ENCODE assay signal across 8 cellular contexts in the genomic region with DNA sequence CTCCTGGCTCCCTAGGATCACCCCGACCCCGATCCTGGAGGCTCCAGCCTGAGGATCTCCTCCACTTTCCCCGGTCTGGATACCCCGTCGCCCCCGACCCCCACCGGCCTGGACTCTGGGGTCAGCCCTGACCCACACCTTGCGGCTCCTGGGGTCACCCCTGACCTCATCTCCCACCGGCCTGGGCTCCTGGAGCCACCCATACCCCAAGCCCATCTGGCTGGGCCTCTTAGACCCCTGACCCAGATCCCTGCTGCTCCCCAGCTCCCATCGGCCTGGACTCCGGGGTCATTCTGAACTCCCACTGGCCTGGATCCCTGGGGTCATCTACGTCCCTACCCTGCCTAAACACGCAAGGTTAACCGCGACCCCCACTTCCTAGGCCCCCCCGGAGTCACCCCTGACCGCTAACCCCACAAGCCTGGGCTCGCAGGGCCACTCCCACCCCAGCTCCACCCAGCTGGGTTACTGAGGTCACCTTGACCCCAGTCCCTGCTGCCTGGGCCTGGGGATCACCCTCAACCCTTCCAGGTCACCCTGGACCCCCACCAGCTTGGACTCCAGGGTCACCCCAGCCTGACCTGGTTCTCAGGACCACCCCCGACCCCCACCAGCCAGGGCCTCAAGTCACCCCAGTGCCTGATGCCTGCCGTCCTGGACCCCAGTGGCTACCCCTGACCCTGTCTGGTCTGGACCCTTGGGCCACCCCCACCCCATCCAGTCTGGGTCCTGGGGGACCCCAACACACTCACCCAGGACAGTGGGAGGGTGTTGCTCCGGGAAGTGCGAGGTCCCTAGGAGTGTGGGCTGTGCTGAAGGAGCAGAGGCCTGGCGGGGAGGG. TPM values are rescaled to one million over a fixed set of nuclear protein-coding genes. Genes with fewer than 3 reads are reported as not detected.
DNase-seq lines count a peak whose midpoint lies in the region; ATAC-seq and TF ChIP-seq lines count a peak whose summit lies in the region.

No MANE protein-coding gene starts in this region.

- no peak for TF ChIP-seq CTCF in Loucy (conservative IDR thresholded peaks at IDR 0.05; ENCODE audit: low read length)

- peak overlapping the region; percentile 91 to 99 (median 98) for H3K4me3 ChIP-seq in BLaER1 treated with 17β-estradiol and CSF1 and Interleukin-3, amounts not matched to agents 10 nM and 100 nM
- H3K4me3 ChIP-seq in Loucy (ENCODE audit: low read length, poor library complexity, severe bottlenecking) (peak overlapping the region; percentile 97), skin epidermis (peak overlapping the region; percentile 70 to 95 (median 77))

- peaks cover 43 to 57% (median 53%) of the 10 kb centered on the region in 11 experiments; a peak in 21 of 22 replicates for H4K20me1 ChIP-seq in BLaER1 treated with 17β-estradiol and CSF1 and Interleukin-3, amounts not matched to agents 10 nM and 100 nM
- peaks cover 44% of the 10 kb centered on the region for H4K20me1 ChIP-seq in Loucy (ENCODE audit: insufficient read depth, low read length, poor library complexity, severe bottlenecking)

- peaks cover 59% of the 10 kb centered on the region for H3K79me2 ChIP-seq in Loucy (ENCODE audit: insufficient read depth, low read length)

- H3K27me3 ChIP-seq in BLaER1 treated with 17β-estradiol and CSF1 and Interleukin-3, amounts not matched to agents 10 nM and 100 nM: no peaks in the 10 kb centered on the region
- H3K27me3 ChIP-seq in Loucy (ENCODE audit: insufficient read depth, low read length, poor library complexity, severe bottlenecking): no peaks in the 10 kb centered on the region

- H3K4me1 ChIP-seq in BLaER1 treated with 17β-estradiol and CSF1 and Interleukin-3, amounts not matched to agents 10 nM and 100 nM: peaks cover 27 to 54% (median 49%) of the 10 kb centered on the region in 10 experiments
- peaks cover 26% of the 10 kb centered on the region for H3K4me1 ChIP-seq in Loucy (ENCODE audit: insufficient read depth, low read length, poor library complexity, severe bottlenecking)

- no peaks in the 10 kb centered on the region for H3K9me3 Mint-ChIP-seq in activated naive CD4-positive, alpha-beta T cell treated with anti-CD3 and anti-CD28 coated beads, Interleukin-2, amount 50 U/mL, for 24 hours

- H3K36me3 Mint-ChIP-seq in activated naive CD4-positive, alpha-beta T cell treated with anti-CD3 and anti-CD28 coated beads, Interleukin-2, amount 50 U/mL, for 24 hours: peaks cover 5% of the 10 kb centered on the region

- peak; percentile 56 for DNase-seq in left ventricle myocardium superior
- DNase-seq in inferior parietal cortex (ENCODE audit: extremely low spot score): no peak

- peak overlapping the region; percentile 97 for H3K4me3 Mint-ChIP-seq in activated naive CD4-positive, alpha-beta T cell treated with anti-CD3 and anti-CD28 coated beads, Interleukin-2, amount 50 U/mL, for 24 hours

- H3K9ac ChIP-seq in BLaER1 treated with 17β-estradiol and CSF1 and Interleukin-3, amounts not matched to agents 10 nM and 100 nM: peak overlapping the region; percentile 89 to 98 (median 95)
- H3K9ac ChIP-seq in Loucy (ENCODE audit: low read depth, low read length, poor library complexity, severe bottlenecking): peak overlapping the region; percentile 96

- H3K9me3 ChIP-seq in BLaER1 treated with 17β-estradiol and CSF1 and Interleukin-3, amounts not matched to agents 10 nM and 100 nM (replicated peaks in 1 of 11): peaks cover 0 to 10% (median 0%) of the 10 kb centered on the region in 11 experiments; a peak in 8 of 22 replicates
- no peaks in the 10 kb centered on the region for H3K9me3 ChIP-seq in Loucy (ENCODE audit: insufficient read depth, low read depth, low read length)

- H3K4me2 ChIP-seq in BLaER1 treated with 17β-estradiol and CSF1 and Interleukin-3, amounts not matched to agents 10 nM and 100 nM: peak overlapping the region; percentile 93 to 100 (median 99)
- H3K4me2 ChIP-seq in Loucy (ENCODE audit: low read depth, low read length, poor library complexity, severe bottlenecking): peak overlapping the region; percentile 99

- intact Hi-C loops in left ventricle myocardium superior (cut with micrococcal nuclease): loop anchor here (5.0 kb wide), 2 partner anchors 41 to 69 kb away; no protein-coding TSS in a partner anchor

- peak; percentile 68 for ATAC-seq in left ventricle myocardium superior
- no peak for ATAC-seq in HG02884 (IDR thresholded peaks at IDR 0.05; ENCODE audit: unreplicated experiment)
- no peak for ATAC-seq in GM19328 (IDR thresholded peaks at IDR 0.05; ENCODE audit: unreplicated experiment)

- peak overlapping the region; percentile 100 for H3K27ac Mint-ChIP-seq in activated naive CD4-positive, alpha-beta T cell treated with anti-CD3 and anti-CD28 coated beads, Interleukin-2, amount 50 U/mL, for 24 hours

- no peak overlapping the region for H2AFZ ChIP-seq in Loucy (ENCODE audit: low read length)

- no peaks in the 10 kb centered on the region for H3K9me2 ChIP-seq in Loucy (replicated peaks; ENCODE audit: low read depth, low read length)

- peak overlapping the region; percentile 80 to 93 (median 92) for H3K27ac ChIP-seq in BLaER1 treated with 17β-estradiol and CSF1 and Interleukin-3, amounts not matched to agents 10 nM and 100 nM
- H3K27ac ChIP-seq in skin epidermis: peak overlapping the region; percentile 69 to 97 (median 90)

- peaks cover 0 to 16% (median 10%) of the 10 kb centered on the region in 11 experiments; a peak in 14 of 22 replicates for H3K36me3 ChIP-seq in BLaER1 treated with 17β-estradiol and CSF1 and Interleukin-3, amounts not matched to agents 10 nM and 100 nM
- no peaks in the 10 kb centered on the region for H3K36me3 ChIP-seq in Loucy (ENCODE audit: insufficient read depth, low read length)

- no peaks in the 10 kb centered on the region for H3K27me3 Mint-ChIP-seq in activated naive CD4-positive, alpha-beta T cell treated with anti-CD3 and anti-CD28 coated beads, Interleukin-2, amount 50 U/mL, for 24 hours

- H3F3A ChIP-seq in Loucy (ENCODE audit: low read depth): no peaks in the 10 kb centered on the region

- H3K4me1 Mint-ChIP-seq in activated naive CD4-positive, alpha-beta T cell treated with anti-CD3 and anti-CD28 coated beads, Interleukin-2, amount 50 U/mL, for 24 hours: peaks cover 43% of the 10 kb centered on the region

RNA-seq across cellular contexts. Expression of a gene that starts 1.2 kb away (rescaled TPM):
- total RNA-seq in left ventricle myocardium superior: 17.7 TPM
